ENCODE assay signal across 15 cellular contexts in genomic region chr3:128354788-128355548, GRCh38.
DNase-seq lines count a peak whose midpoint lies in the region; ATAC-seq and TF ChIP-seq lines count a peak whose summit lies in the region.
"Had no signal": no experiment of that assay in that cellular context is flagged by ENCODE, and none has a peak within 500 bp of the region (broad histone marks: within the 10 kb centered on the region; RNA-seq: fewer than 3 reads in every experiment).

No MANE protein-coding gene starts in this region.

- H3K9me3 ChIP-seq in muscle layer of colon (ENCODE audit: low read length) (no peaks in the 10 kb centered on the region), smooth muscle cell (replicated peaks; ENCODE audit: low read depth) (no peaks in the 10 kb centered on the region), esophagus squamous epithelium (no peaks in the 10 kb centered on the region)
- H3K9me3 ChIP-seq: BLaER1 treated with 17β-estradiol and CSF1 and Interleukin-3, amounts not matched to agents 10 nM and 100 nM had no signal

- no peaks in the 10 kb centered on the region for H3K79me2 ChIP-seq in smooth muscle cell (ENCODE audit: low read depth)

- DNase-seq in ELF-1 (ENCODE audit: low read depth, low spot score) = peak; percentile 32
- DNase-seq in amniotic epithelial cell (ENCODE audit: low read depth) = peak; percentile 11
- no peak for DNase-seq in smooth muscle cell (lab: John Stamatoyannopoulos, UW; ENCODE audit: unreplicated experiment)
- no peak for DNase-seq in A172 (ENCODE audit: low spot score)
- DNase-seq in hepatic stellate cell (ENCODE audit: low spot score) = no peak
- DNase-seq in effector memory CD8-positive, alpha-beta T cell = no peak
- no peak for DNase-seq in esophagus squamous epithelium (lab: John Stamatoyannopoulos, UW)
- DNase-seq: DMS 273 treated with DMSO at 0.1 percent for 48 hours, NCI-H187 treated with DMSO at 0.1 percent for 48 hours, NCI-H2171 treated with DMSO at 0.1 percent for 48 hours, NCI-H510A had no signal

- no peak for TF ChIP-seq POLR2A in esophagus squamous epithelium (IDR thresholded peaks at IDR 0.05)

- H3K4me1 ChIP-seq in muscle layer of colon (ENCODE audit: insufficient read depth, low read length) (peaks cover 14% of the 10 kb centered on the region), smooth muscle cell (ENCODE audit: low read depth) (peaks cover 10% of the 10 kb centered on the region), esophagus squamous epithelium (peaks cover 0 to 24% (median 0%) of the 10 kb centered on the region in 3 donors)

- no peaks in the 10 kb centered on the region for H3K36me3 Mint-ChIP-seq in effector memory CD8-positive, alpha-beta T cell (ENCODE audit: insufficient read depth)

- H3K9ac ChIP-seq in muscle layer of colon (ENCODE audit: low read length) = no peak overlapping the region
- peak overlapping the region; percentile 11 for H3K9ac ChIP-seq in smooth muscle cell (ENCODE audit: low read depth)
- H3K9ac ChIP-seq: BLaER1 treated with 17β-estradiol and CSF1 and Interleukin-3, amounts not matched to agents 10 nM and 100 nM had no signal

- no peak for ATAC-seq in effector memory CD8-positive, alpha-beta T cell (replicated peaks)
- ATAC-seq: Panc1, Right ventricle myocardium inferior had no signal

- intact Hi-C loops in esophagus squamous epithelium (cut with DNase I) = no loop called here

- no peak for TF ChIP-seq CTCF in smooth muscle cell (IDR thresholded peaks at IDR 0.05; ENCODE audit: borderline replicate concordance, insufficient read depth, poor library complexity, severe bottlenecking)
- TF ChIP-seq CTCF in esophagus squamous epithelium (IDR thresholded peaks at IDR 0.05) = no peak

- H3K27ac Mint-ChIP-seq in effector memory CD8-positive, alpha-beta T cell = no peak overlapping the region

- H3K4me3 ChIP-seq in muscle layer of colon (ENCODE audit: low read depth in 1 of 2, low read length in 2 of 2) (no peak overlapping the region), smooth muscle cell (no peak overlapping the region), esophagus squamous epithelium (no peak overlapping the region)
- H3K4me3 ChIP-seq: BLaER1 treated with 17β-estradiol and CSF1 and Interleukin-3, amounts not matched to agents 10 nM and 100 nM had no signal

- H3F3A ChIP-seq in smooth muscle cell (ENCODE audit: low read depth) = no peaks in the 10 kb centered on the region

- H3K36me3 ChIP-seq in muscle layer of colon (ENCODE audit: insufficient read depth, low read length) (peaks cover 16% of the 10 kb centered on the region), smooth muscle cell (ENCODE audit: low read depth) (no peaks in the 10 kb centered on the region), esophagus squamous epithelium (peaks cover 0 to 39% (median 4%) of the 10 kb centered on the region in 3 donors)

- H4K20me1 ChIP-seq in smooth muscle cell (ENCODE audit: low read depth) = peaks cover 11% of the 10 kb centered on the region

- 85% methylated on average over 13 of the region's 13 CpGs for WGBS in smooth muscle cell (ENCODE audit: low lambda C conversion rate)
- WGBS in esophagus squamous epithelium, 2 donors = 77 to 79% methylated on average over 10 to 11 of the region's 13 CpGs

- no peaks in the 10 kb centered on the region for H3K27me3 Mint-ChIP-seq in effector memory CD8-positive, alpha-beta T cell

- no peak overlapping the region for H3K4me3 Mint-ChIP-seq in effector memory CD8-positive, alpha-beta T cell

- H3K4me2 ChIP-seq in smooth muscle cell = peak overlapping the region; percentile 70
- H3K4me2 ChIP-seq: BLaER1 treated with 17β-estradiol and CSF1 and Interleukin-3, amounts not matched to agents 10 nM and 100 nM had no signal

- H3K27me3 ChIP-seq in muscle layer of colon (ENCODE audit: control insufficient read depth in 1 of 2, insufficient read depth in 2 of 2, low read length in 2 of 2) = no peaks in the 10 kb centered on the region
- H3K27me3 ChIP-seq in smooth muscle cell (ENCODE audit: low read depth) = no peaks in the 10 kb centered on the region
- H3K27me3 ChIP-seq in esophagus squamous epithelium = no peaks in the 10 kb centered on the region
- H3K27me3 ChIP-seq: BLaER1 treated with 17β-estradiol and CSF1 and Interleukin-3, amounts not matched to agents 10 nM and 100 nM had no signal

- peaks cover 0 to 2% of the 10 kb centered on the region in 2 donors for H3K4me1 Mint-ChIP-seq in effector memory CD8-positive, alpha-beta T cell (ENCODE audit: low read depth in 2 of 2)

- H3K27ac ChIP-seq in muscle layer of colon (ENCODE audit: low read depth, low read length) (peak overlapping the region; percentile 4), smooth muscle cell (ENCODE audit: low read depth) (peak overlapping the region; percentile 65), esophagus squamous epithelium (no peak overlapping the region)
- H3K27ac ChIP-seq: BLaER1 treated with 17β-estradiol and CSF1 and Interleukin-3, amounts not matched to agents 10 nM and 100 nM had no signal

- H3K9me3 Mint-ChIP-seq in effector memory CD8-positive, alpha-beta T cell = no peaks in the 10 kb centered on the region

- H2AFZ ChIP-seq in smooth muscle cell (ENCODE audit: low read depth) = no peak overlapping the region

Comparison
In these comparisons a context has a peak if more than half of its experiments do, and no peak if none do; other contexts are left out.
1. DNase-seq: peak in ELF-1 (single experiment) and amniotic epithelial cell (single experiment); none in smooth muscle cell (single experiment), A172 (single experiment), hepatic stellate cell (single experiment), effector memory CD8-positive, alpha-beta T cell (0 of 3) and esophagus squamous epithelium (single experiment).
2. H3K27ac ChIP-seq: peak in muscle layer of colon (single experiment) and smooth muscle cell (single experiment); none in esophagus squamous epithelium (0 of 4).